In genomic region chr12:113462117-113462774, GRCh38 we compare ENCODE assay signal across 1 cellular context.
TF ChIP-seq lines count a peak whose summit lies in the region.

No MANE protein-coding gene starts in this region.

TF ChIP-seq in HepG2, 621 proteins besides CTCF, POLR2A, EP300 and RAD21 (continued from another document):
- 0 out of 2 replicates have a peak, but pooled peaks have one; percentile 25 for TF ChIP-seq ZFP91 (CRISPR knock-in tag; IDR thresholded peaks at IDR 0.05; ENCODE audit: borderline replicate concordance)
- TF ChIP-seq ZNF574 (CRISPR knock-in tag; IDR thresholded peaks at IDR 0.05) = peak; percentile 61; the same call in 1 of the 2 replicates
- peak; percentile 75 for TF ChIP-seq STAG1 (CRISPR knock-in tag; IDR thresholded peaks at IDR 0.05)
